ENCODE assay signal across 1 cellular context in genomic region chr17:45317113-45317820, GRCh38.
TF ChIP-seq lines count a peak whose summit lies in the region.

No MANE protein-coding gene starts in this region.

TF ChIP-seq in HEK293, 187 proteins besides CTCF, POLR2A, EP300 and RAD21 (continued from another document and continues in another):
- TF ChIP-seq ZBTB11 (tag by site-specific recombination; conservative IDR thresholded peaks at IDR 0.05; ENCODE audit: low read depth) (no peak), ZNF654 (tag by site-specific recombination; IDR thresholded peaks at IDR 0.05; ENCODE audit: low read depth) (no peak), ZNF366 (tag by site-specific recombination; conservative IDR thresholded peaks at IDR 0.05) (no peak), ZNF514 (tag by site-specific recombination; IDR thresholded peaks at IDR 0.05) (no peak), BCL11A (tag by site-specific recombination; IDR thresholded peaks at IDR 0.05; ENCODE audit: low read depth) (no peak), ZNF416 (tag by site-specific recombination; IDR thresholded peaks at IDR 0.05) (no peak), ZNF311 (tag by site-specific recombination; IDR thresholded peaks at IDR 0.05; ENCODE audit: borderline replicate concordance) (no peak), ZNF266 (tag by site-specific recombination; IDR thresholded peaks at IDR 0.05; ENCODE audit: low read depth) (no peak), ZNF518A (tag by site-specific recombination; conservative IDR thresholded peaks at IDR 0.05; ENCODE audit: low read depth) (no peak), ZFHX2 (tag by site-specific recombination; conservative IDR thresholded peaks at IDR 0.05) (peak; percentile 75), ZNF211 (tag by site-specific recombination; IDR thresholded peaks at IDR 0.05; ENCODE audit: low read depth) (no peak), BCL11B (tag by site-specific recombination; IDR thresholded peaks at IDR 0.05; ENCODE audit: low read depth) (no peak), SP2 (tag by site-specific recombination; IDR thresholded peaks at IDR 0.05) (peak; percentile 99), ZNF112 (tag by site-specific recombination; IDR thresholded peaks at IDR 0.05) (no peak), ZBTB20 (tag by site-specific recombination; IDR thresholded peaks at IDR 0.05) (no peak), ZNF768 (tag by site-specific recombination; IDR thresholded peaks at IDR 0.05) (no peak), ZNF148 (tag by site-specific recombination; IDR thresholded peaks at IDR 0.05; ENCODE audit: borderline replicate concordance) (no peak), ZNF391 (tag by site-specific recombination; IDR thresholded peaks at IDR 0.05; ENCODE audit: borderline replicate concordance, low read depth) (no peak)
- TF ChIP-seq, protein P1, sequence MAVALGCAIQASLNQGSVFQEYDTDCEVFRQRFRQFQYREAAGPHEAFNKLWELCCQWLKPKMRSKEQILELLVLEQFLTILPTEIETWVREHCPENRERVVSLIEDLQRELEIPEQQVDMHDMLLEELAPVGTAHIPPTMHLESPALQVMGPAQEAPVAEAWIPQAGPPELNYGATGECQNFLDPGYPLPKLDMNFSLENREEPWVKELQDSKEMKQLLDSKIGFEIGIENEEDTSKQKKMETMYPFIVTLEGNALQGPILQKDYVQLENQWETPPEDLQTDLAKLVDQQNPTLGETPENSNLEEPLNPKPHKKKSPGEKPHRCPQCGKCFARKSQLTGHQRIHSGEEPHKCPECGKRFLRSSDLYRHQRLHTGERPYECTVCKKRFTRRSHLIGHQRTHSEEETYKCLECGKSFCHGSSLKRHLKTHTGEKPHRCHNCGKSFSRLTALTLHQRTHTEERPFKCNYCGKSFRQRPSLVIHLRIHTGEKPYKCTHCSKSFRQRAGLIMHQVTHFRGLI (tag by site-specific recombination; IDR thresholded peaks at IDR 0.05) = 0 out of 2 replicates have a peak, but pooled peaks have one; percentile 11
- TF ChIP-seq, protein P2, sequence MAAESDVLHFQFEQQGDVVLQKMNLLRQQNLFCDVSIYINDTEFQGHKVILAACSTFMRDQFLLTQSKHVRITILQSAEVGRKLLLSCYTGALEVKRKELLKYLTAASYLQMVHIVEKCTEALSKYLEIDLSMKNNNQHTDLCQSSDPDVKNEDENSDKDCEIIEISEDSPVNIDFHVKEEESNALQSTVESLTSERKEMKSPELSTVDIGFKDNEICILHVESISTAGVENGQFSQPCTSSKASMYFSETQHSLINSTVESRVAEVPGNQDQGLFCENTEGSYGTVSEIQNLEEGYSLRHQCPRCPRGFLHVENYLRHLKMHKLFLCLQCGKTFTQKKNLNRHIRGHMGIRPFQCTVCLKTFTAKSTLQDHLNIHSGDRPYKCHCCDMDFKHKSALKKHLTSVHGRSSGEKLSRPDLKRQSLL (tag by site-specific recombination; IDR thresholded peaks at IDR 0.05) = no peak
- TF ChIP-seq, protein P3, sequence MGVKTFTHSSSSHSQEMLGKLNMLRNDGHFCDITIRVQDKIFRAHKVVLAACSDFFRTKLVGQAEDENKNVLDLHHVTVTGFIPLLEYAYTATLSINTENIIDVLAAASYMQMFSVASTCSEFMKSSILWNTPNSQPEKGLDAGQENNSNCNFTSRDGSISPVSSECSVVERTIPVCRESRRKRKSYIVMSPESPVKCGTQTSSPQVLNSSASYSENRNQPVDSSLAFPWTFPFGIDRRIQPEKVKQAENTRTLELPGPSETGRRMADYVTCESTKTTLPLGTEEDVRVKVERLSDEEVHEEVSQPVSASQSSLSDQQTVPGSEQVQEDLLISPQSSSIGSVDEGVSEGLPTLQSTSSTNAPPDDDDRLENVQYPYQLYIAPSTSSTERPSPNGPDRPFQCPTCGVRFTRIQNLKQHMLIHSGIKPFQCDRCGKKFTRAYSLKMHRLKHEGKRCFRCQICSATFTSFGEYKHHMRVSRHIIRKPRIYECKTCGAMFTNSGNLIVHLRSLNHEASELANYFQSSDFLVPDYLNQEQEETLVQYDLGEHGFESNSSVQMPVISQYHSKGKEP (tag by site-specific recombination; IDR thresholded peaks at IDR 0.05) = no peak
- TF ChIP-seq, protein P4, sequence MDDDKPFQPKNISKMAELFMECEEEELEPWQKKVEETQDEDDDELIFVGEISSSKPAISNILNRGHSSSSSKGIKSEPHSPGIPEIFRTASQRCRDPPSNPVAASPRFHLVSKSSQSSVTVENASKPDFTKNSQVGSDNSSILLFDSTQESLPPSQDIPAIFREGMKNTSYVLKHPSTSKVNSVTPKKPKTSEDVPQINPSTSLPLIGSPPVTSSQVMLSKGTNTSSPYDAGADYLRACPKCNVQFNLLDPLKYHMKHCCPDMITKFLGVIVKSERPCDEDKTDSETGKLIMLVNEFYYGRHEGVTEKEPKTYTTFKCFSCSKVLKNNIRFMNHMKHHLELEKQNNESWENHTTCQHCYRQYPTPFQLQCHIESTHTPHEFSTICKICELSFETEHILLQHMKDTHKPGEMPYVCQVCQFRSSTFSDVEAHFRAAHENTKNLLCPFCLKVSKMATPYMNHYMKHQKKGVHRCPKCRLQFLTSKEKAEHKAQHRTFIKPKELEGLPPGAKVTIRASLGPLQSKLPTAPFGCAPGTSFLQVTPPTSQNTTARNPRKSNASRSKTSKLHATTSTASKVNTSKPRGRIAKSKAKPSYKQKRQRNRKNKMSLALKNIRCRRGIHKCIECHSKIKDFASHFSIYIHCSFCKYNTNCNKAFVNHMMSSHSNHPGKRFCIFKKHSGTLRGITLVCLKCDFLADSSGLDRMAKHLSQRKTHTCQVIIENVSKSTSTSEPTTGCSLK (tag by site-specific recombination; IDR thresholded peaks at IDR 0.05) = no peak
- TF ChIP-seq, protein P5, sequence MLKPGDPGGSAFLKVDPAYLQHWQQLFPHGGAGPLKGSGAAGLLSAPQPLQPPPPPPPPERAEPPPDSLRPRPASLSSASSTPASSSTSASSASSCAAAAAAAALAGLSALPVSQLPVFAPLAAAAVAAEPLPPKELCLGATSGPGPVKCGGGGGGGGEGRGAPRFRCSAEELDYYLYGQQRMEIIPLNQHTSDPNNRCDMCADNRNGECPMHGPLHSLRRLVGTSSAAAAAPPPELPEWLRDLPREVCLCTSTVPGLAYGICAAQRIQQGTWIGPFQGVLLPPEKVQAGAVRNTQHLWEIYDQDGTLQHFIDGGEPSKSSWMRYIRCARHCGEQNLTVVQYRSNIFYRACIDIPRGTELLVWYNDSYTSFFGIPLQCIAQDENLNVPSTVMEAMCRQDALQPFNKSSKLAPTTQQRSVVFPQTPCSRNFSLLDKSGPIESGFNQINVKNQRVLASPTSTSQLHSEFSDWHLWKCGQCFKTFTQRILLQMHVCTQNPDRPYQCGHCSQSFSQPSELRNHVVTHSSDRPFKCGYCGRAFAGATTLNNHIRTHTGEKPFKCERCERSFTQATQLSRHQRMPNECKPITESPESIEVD (tag by site-specific recombination; IDR thresholded peaks at IDR 0.05) = no peak
- TF ChIP-seq, protein P6, sequence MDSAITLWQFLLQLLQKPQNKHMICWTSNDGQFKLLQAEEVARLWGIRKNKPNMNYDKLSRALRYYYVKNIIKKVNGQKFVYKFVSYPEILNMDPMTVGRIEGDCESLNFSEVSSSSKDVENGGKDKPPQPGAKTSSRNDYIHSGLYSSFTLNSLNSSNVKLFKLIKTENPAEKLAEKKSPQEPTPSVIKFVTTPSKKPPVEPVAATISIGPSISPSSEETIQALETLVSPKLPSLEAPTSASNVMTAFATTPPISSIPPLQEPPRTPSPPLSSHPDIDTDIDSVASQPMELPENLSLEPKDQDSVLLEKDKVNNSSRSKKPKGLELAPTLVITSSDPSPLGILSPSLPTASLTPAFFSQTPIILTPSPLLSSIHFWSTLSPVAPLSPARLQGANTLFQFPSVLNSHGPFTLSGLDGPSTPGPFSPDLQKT (IDR thresholded peaks at IDR 0.05; ENCODE audit: borderline replicate concordance, low read depth, low read length) = peak; percentile 100
- TF ChIP-seq, protein P7, sequence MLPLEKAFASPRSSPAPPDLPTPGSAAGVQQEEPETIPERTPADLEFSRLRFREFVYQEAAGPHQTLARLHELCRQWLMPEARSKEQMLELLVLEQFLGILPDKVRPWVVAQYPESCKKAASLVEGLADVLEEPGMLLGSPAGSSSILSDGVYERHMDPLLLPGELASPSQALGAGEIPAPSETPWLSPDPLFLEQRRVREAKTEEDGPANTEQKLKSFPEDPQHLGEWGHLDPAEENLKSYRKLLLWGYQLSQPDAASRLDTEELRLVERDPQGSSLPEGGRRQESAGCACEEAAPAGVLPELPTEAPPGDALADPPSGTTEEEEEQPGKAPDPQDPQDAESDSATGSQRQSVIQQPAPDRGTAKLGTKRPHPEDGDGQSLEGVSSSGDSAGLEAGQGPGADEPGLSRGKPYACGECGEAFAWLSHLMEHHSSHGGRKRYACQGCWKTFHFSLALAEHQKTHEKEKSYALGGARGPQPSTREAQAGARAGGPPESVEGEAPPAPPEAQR (tag by site-specific recombination; IDR thresholded peaks at IDR 0.05) = no peak
